21 cellular contexts compared by ENCODE assay signal in the genomic region with DNA sequence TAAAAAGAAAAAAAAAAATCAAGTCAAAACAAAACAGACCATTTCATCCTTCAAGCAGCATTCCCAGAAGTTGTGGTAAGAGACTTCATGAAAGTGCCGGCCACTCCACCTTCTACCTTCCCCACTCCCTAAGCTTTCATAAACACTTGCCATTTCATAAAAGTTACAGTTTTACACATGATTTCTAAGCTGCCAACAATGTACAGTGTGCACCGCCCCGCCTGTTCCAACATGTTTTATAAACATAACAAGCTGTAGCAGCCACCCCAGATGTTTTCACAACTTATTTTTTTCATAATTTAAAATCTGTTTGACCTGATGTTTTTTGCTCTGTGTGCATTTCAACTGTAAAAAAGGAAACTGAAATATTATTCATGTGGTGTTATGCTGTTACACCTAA.
DNase-seq lines count a peak whose midpoint lies in the region; ATAC-seq, FAIRE-seq and TF ChIP-seq lines count a peak whose summit lies in the region.
"Had no signal": no experiment of that assay in that cellular context is flagged by ENCODE, and none has a peak within 500 bp of the region (broad histone marks: within the 10 kb centered on the region; RNA-seq: fewer than 3 reads in every experiment).

No MANE protein-coding gene starts in this region.

- H3K9me3 ChIP-seq in BE2C, result no peaks in the 10 kb centered on the region

- no peak overlapping the region for H3K4me3 Mint-ChIP-seq in Calu3 (ENCODE audit: low read depth, unreplicated experiment)
- H3K4me3 Mint-ChIP-seq: CD14-positive monocyte had no signal

- H3K4me1 ChIP-seq in BE2C, result peaks cover 30% of the 10 kb centered on the region
- H3K4me1 ChIP-seq: SJSA1 had no signal

- no peaks in the 10 kb centered on the region for H3K27me3 Mint-ChIP-seq in Calu3 (ENCODE audit: unreplicated experiment)

- no peak for TF ChIP-seq CTCF in BE2C (IDR thresholded peaks at IDR 0.05; ENCODE audit: low read depth, low read length)
- TF ChIP-seq CTCF in Calu3 (IDR thresholded peaks at IDR 0.05; ENCODE audit: unreplicated experiment), result no peak

- no peaks in the 10 kb centered on the region for H3K9me3 Mint-ChIP-seq in Calu3 (ENCODE audit: low read depth, unreplicated experiment)

- FAIRE-seq in endometrium (lab: Jason Lieb, UNC), result peak; percentile 66
- FAIRE-seq: A204.1, D721Med, H1, RCC 7860 had no signal

- H3K36me3 ChIP-seq in BE2C, result no peaks in the 10 kb centered on the region
- H3K36me3 ChIP-seq: SJSA1 had no signal

- no peak for DNase-seq in BE2C
- DNase-seq in NCI-H1694 treated with DMSO at 0.1 percent for 48 hours (lab: John Stamatoyannopoulos, UW), result peak; percentile 80
- DNase-seq in iris pigment epithelial cell (ENCODE audit: low read depth), result peak; percentile 10
- DNase-seq in DMS153 treated with DMSO at 0.1 percent for 48 hours (lab: John Stamatoyannopoulos, UW; ENCODE audit: unreplicated experiment), result no peak
- DNase-seq in NCI-H345 treated with DMSO at 0.1 percent for 48 hours (lab: John Stamatoyannopoulos, UW; ENCODE audit: unreplicated experiment), result no peak
- no peak for DNase-seq in Calu3
- DNase-seq: DMS79 treated with DMSO at 0.1 percent for 48 hours, NCI-H187 treated with DMSO at 0.1 percent for 48 hours, NCI-H2107, NCI-H526, OCI-M1 had no signal

- H3K4me1 Mint-ChIP-seq in Calu3 (ENCODE audit: low read depth, unreplicated experiment), result peaks cover 30% of the 10 kb centered on the region
- H3K4me1 Mint-ChIP-seq: CD14-positive monocyte had no signal

- no peak overlapping the region for H3K27ac Mint-ChIP-seq in Calu3 (ENCODE audit: unreplicated experiment)
- H3K27ac Mint-ChIP-seq: CD14-positive monocyte had no signal

- ATAC-seq in GM18909 (IDR thresholded peaks at IDR 0.05; ENCODE audit: poor library complexity, unreplicated experiment), result no peak
- ATAC-seq: HCT116, Right ventricle myocardium inferior had no signal

- no TSS peak for BruUV-seq in Calu3 (replicated peaks; lab: Mats Ljungman, UMichigan)

- 0 out of 2 replicates have a peak overlapping the region, but pooled peaks have one; percentile 3 for H3K4me3 ChIP-seq in BE2C (ENCODE audit: low read depth, low read length)
- H3K4me3 ChIP-seq: SJSA1 had no signal

- CTCF ChIA-PET in Calu3 (lab: Charles Lee), result no interaction called here

- intact Hi-C loops in Calu3 (cut with micrococcal nuclease; ENCODE audit: unreplicated experiment), result no loop called here

- H3K36me3 Mint-ChIP-seq in Calu3 (ENCODE audit: insufficient read depth, unreplicated experiment), result no peaks in the 10 kb centered on the region
- H3K36me3 Mint-ChIP-seq: CD14-positive monocyte had no signal

- no peaks in the 10 kb centered on the region for H3K27me3 ChIP-seq in BE2C
- H3K27me3 ChIP-seq: SJSA1 had no signal

Comparison
In these comparisons a context has a peak if more than half of its experiments do, and no peak if none do; other contexts are left out.
1. DNase-seq: peak in NCI-H1694 treated with DMSO at 0.1 percent for 48 hours (single experiment) and iris pigment epithelial cell (single experiment); none in BE2C (single experiment), DMS153 treated with DMSO at 0.1 percent for 48 hours (single experiment), NCI-H345 treated with DMSO at 0.1 percent for 48 hours (single experiment) and Calu3 (single experiment).